Comparison of ENCODE assay signal across 18 cellular contexts in genomic region chr11:719214-720016, GRCh38. TPM values are rescaled to one million over a fixed set of nuclear protein-coding genes. Genes with fewer than 3 reads are reported as not detected.
A peak's percentile ranks its signal among the peaks of the same experiment; 100 is the strongest.
DNase-seq lines count a peak whose midpoint lies in the region; ATAC-seq and TF ChIP-seq lines count a peak whose summit lies in the region.
"Had no signal": no experiment of that assay in that cellular context is flagged by ENCODE, and none has a peak within 500 bp of the region (broad histone marks: within the 10 kb centered on the region; RNA-seq: fewer than 3 reads in every experiment).

No MANE protein-coding gene starts in this region.

- H3K27me3 Mint-ChIP-seq in CD8-positive, alpha-beta memory T cell, result peaks cover 14 to 34% of the 10 kb centered on the region in 2 donors
- H3K27me3 Mint-ChIP-seq in activated CD4-positive, alpha-beta memory T cell treated with anti-CD3 and anti-CD28 coated beads, Interleukin-2, amount 10 ng/mL, durations not matched to agents 7 days and 5 days, result peaks cover 35% of the 10 kb centered on the region
- peaks cover 4 to 46% (median 17%) of the 10 kb centered on the region in 3 donors for H3K27me3 Mint-ChIP-seq in naive B cell

- POLR2A ChIA-PET in CD8-positive, alpha-beta memory T cell (lab: Charles Lee), result no interaction called here
- POLR2A ChIA-PET in activated CD4-positive, alpha-beta memory T cell treated with anti-CD3 and anti-CD28 coated beads, Interleukin-2, amount 10 ng/mL, durations not matched to agents 7 days and 5 days (lab: Charles Lee), result interaction anchor here (0.9 kb wide), 1 partner anchor 212 kb away, joined by 3 read pairs; the partner anchor contains the start of gene RNH1
- POLR2A ChIA-PET in A673 (lab: Charles Lee; ENCODE audit: low non-redundant PET), result no interaction called here

- peaks cover 7 to 31% (median 11%) of the 10 kb centered on the region in 3 donors for H3K4me1 Mint-ChIP-seq in CD8-positive, alpha-beta memory T cell
- peaks cover 17% of the 10 kb centered on the region for H3K4me1 Mint-ChIP-seq in activated CD4-positive, alpha-beta memory T cell treated with anti-CD3 and anti-CD28 coated beads, Interleukin-2, amount 10 ng/mL, durations not matched to agents 7 days and 5 days
- peaks cover 13 to 22% (median 22%) of the 10 kb centered on the region in 3 donors for H3K4me1 Mint-ChIP-seq in naive B cell

- no peak for ATAC-seq in naive B cell (ENCODE audit: low read depth in 2 of 2)
- ATAC-seq: GM12878 had no signal

- no TSS peak for BruUV-seq in A673 (replicated peaks; lab: Mats Ljungman, UMichigan)

- peak overlapping the region in 6 of 7 donors; percentile 29 to 81 (median 46) for H3K4me3 Mint-ChIP-seq in CD8-positive, alpha-beta memory T cell
- H3K4me3 Mint-ChIP-seq in activated CD4-positive, alpha-beta memory T cell treated with anti-CD3 and anti-CD28 coated beads, Interleukin-2, amount 10 ng/mL, durations not matched to agents 7 days and 5 days, result peak overlapping the region; percentile 30
- peak overlapping the region in 7 of 8 donors; percentile 24 to 85 (median 65) for H3K4me3 Mint-ChIP-seq in naive B cell

- H3K27ac Mint-ChIP-seq in CD8-positive, alpha-beta memory T cell, result peak overlapping the region in 2 of 8 donors; percentile 47 to 64
- H3K27ac Mint-ChIP-seq in activated CD4-positive, alpha-beta memory T cell treated with anti-CD3 and anti-CD28 coated beads, Interleukin-2, amount 10 ng/mL, durations not matched to agents 7 days and 5 days, result no peak overlapping the region
- peak overlapping the region in 1 of 6 donors; percentile 30 for H3K27ac Mint-ChIP-seq in naive B cell

- H3K4me2 ChIP-seq in BLaER1, result peak overlapping the region; percentile 95
- H3K4me2 ChIP-seq: KMS-11 had no signal

- H4K20me1 ChIP-seq in BLaER1, result peaks cover 17% of the 10 kb centered on the region

- H3K9ac ChIP-seq in BLaER1, result no peak overlapping the region
- H3K9ac ChIP-seq: KMS-11 had no signal

- no peak for TF ChIP-seq CTCF in A673 (conservative IDR thresholded peaks at IDR 0.05; ENCODE audit: low read depth, low read length)

- peaks cover 0 to 6% (median 0%) of the 10 kb centered on the region in 5 donors for H3K9me3 Mint-ChIP-seq in CD8-positive, alpha-beta memory T cell
- no peaks in the 10 kb centered on the region for H3K9me3 Mint-ChIP-seq in activated CD4-positive, alpha-beta memory T cell treated with anti-CD3 and anti-CD28 coated beads, Interleukin-2, amount 10 ng/mL, durations not matched to agents 7 days and 5 days
- H3K9me3 Mint-ChIP-seq in naive B cell, result peaks cover 0 to 16% (median 5%) of the 10 kb centered on the region in 7 donors

- no peaks in the 10 kb centered on the region for H3K36me3 Mint-ChIP-seq in CD8-positive, alpha-beta memory T cell
- H3K36me3 Mint-ChIP-seq in activated CD4-positive, alpha-beta memory T cell treated with anti-CD3 and anti-CD28 coated beads, Interleukin-2, amount 10 ng/mL, durations not matched to agents 7 days and 5 days (ENCODE audit: low read depth), result no peaks in the 10 kb centered on the region
- peaks cover 0 to 10% of the 10 kb centered on the region in 2 donors for H3K36me3 Mint-ChIP-seq in naive B cell
- H3K36me3 Mint-ChIP-seq: CD4-positive, CD25-positive, alpha-beta regulatory T cell had no signal

- intact Hi-C loops in A673 (cut with micrococcal nuclease; ENCODE audit: unreplicated experiment), result loop anchor here (5.0 to 10.0 kb wide), 2 partner anchors 57 to 165 kb away; no protein-coding TSS in a partner anchor

- H3K27ac ChIP-seq in BLaER1, result no peak overlapping the region
- H3K27ac ChIP-seq in CD8-positive, alpha-beta memory T cell (ENCODE audit: low read depth, low read length), result no peak overlapping the region
- H3K27ac ChIP-seq in A673 (ENCODE audit: low read depth, low read length, poor library complexity, severe bottlenecking), result no peak overlapping the region
- H3K27ac ChIP-seq: ascending aorta, KMS-11, VCaP had no signal

- DNase-seq in CD8-positive, alpha-beta memory T cell, result no peak
- no peak for DNase-seq in activated CD4-positive, alpha-beta memory T cell treated with anti-CD3 and anti-CD28 coated beads, Interleukin-2, amount 10 ng/mL, durations not matched to agents 7 days and 5 days
- DNase-seq in naive B cell, result no peak
- no peak for DNase-seq in superior temporal gyrus (ENCODE audit: extremely low spot score)
- no peak for DNase-seq in H4 (ENCODE audit: low spot score)
- no peak for DNase-seq in A673 (ENCODE audit: low spot score)
- no peak for DNase-seq in C1 segment of cervical spinal cord (lab: John Stamatoyannopoulos, UW)
- DNase-seq: CD4-positive, CD25-positive, alpha-beta regulatory T cell; NCI-H1417 treated with DMSO at 0.1 percent for 48 hours; NCI-H446 treated with DMSO at 0.1 percent for 48 hours; OCI-M1; stimulated activated CD4-positive, alpha-beta T cell treated with anti-CD3 and anti-CD28 coated beads, Interleukin-12 subunit alpha, Interleukin-12 subunit beta, amount 100 ng/mL, for 4 hours; substantia nigra had no signal

- H3K9me3 ChIP-seq in BLaER1 (no peaks in the 10 kb centered on the region), A673 (ENCODE audit: low read depth, low read length, poor library complexity, severe bottlenecking) (no peaks in the 10 kb centered on the region)
- no peaks in the 10 kb centered on the region for H3K9me3 ChIP-seq in CD8-positive, alpha-beta memory T cell (ENCODE audit: low read length)
- H3K9me3 ChIP-seq: ascending aorta had no signal

- H3K4me3 ChIP-seq in BLaER1 (no peak overlapping the region), A673 (ENCODE audit: low read depth, low read length, poor library complexity, severe bottlenecking) (no peak overlapping the region)
- H3K4me3 ChIP-seq in CD8-positive, alpha-beta memory T cell (ENCODE audit: low read length), result no peak overlapping the region
- H3K4me3 ChIP-seq: ascending aorta, GM12878 had no signal

- peaks cover 44% of the 10 kb centered on the region for H3K27me3 ChIP-seq in BLaER1
- H3K27me3 ChIP-seq in CD8-positive, alpha-beta memory T cell (ENCODE audit: insufficient read depth, low read length, poor library complexity, severe bottlenecking), result peaks cover 19% of the 10 kb centered on the region
- H3K27me3 ChIP-seq in A673 (replicated peaks; ENCODE audit: insufficient read depth, low read depth, low read length, poor library complexity), result peaks cover 32% of the 10 kb centered on the region
- H3K27me3 ChIP-seq: ascending aorta had no signal

- H3K4me1 ChIP-seq in BLaER1 (peaks cover 35% of the 10 kb centered on the region), A673 (ENCODE audit: insufficient read depth, low read length, poor library complexity, severe bottlenecking) (no peaks in the 10 kb centered on the region)
- H3K4me1 ChIP-seq in CD8-positive, alpha-beta memory T cell (ENCODE audit: insufficient read depth, low read length), result peaks cover 21% of the 10 kb centered on the region
- H3K4me1 ChIP-seq: ascending aorta had no signal

- H3K36me3 ChIP-seq in BLaER1, result no peaks in the 10 kb centered on the region
- no peaks in the 10 kb centered on the region for H3K36me3 ChIP-seq in CD8-positive, alpha-beta memory T cell (ENCODE audit: insufficient read depth, low read length)
- H3K36me3 ChIP-seq in A673 (ENCODE audit: insufficient read depth, low read length, poor library complexity, severe bottlenecking), result no peaks in the 10 kb centered on the region

- CTCF ChIA-PET in CD8-positive, alpha-beta memory T cell (lab: Charles Lee), result interaction anchor here (1.0 to 1.4 kb wide), 4 partner anchors 8 to 165 kb away, joined by 3 to 5 read pairs (median 3); partner anchors contain the start of gene TMEM80
- CTCF ChIA-PET in activated CD4-positive, alpha-beta memory T cell treated with anti-CD3 and anti-CD28 coated beads, Interleukin-2, amount 10 ng/mL, durations not matched to agents 7 days and 5 days (lab: Charles Lee), result no interaction called here
- CTCF ChIA-PET in A673 (lab: Charles Lee), result interaction anchor here (0.6 kb wide), 1 partner anchor 482 kb away, joined by 3 read pairs; no protein-coding TSS in a partner anchor

RNA-seq across cellular contexts. Expression of gene EPS8L2, which starts 13.4 kb away (rescaled TPM):
- 1 to 10 TPM; 7.0 to 7.8 TPM for total RNA-seq in CD8-positive, alpha-beta memory T cell
- 22.9 TPM for polyA plus RNA-seq in CD8-positive, alpha-beta memory T cell
- total RNA-seq in activated CD4-positive, alpha-beta memory T cell treated with anti-CD3 and anti-CD28 coated beads, Interleukin-2, amount 10 ng/mL, durations not matched to agents 7 days and 5 days, result 10 to 100 TPM; 16.2 to 19.4 TPM
- polyA plus RNA-seq in naive B cell (ENCODE audit: low read depth in 6 of 6), result 1 to 10 TPM; 1.3 to 7.6 (median 3.3) TPM
- total RNA-seq in H4 (2014; rRNA removed; shearing (Covaris generic)), result 0.12 TPM in 1 of 2 replicates, not detected in the other
- 0.66 and 0.90 TPM in 2 replicates for total RNA-seq in A673 (2021)

RNA-seq across cellular contexts. Expression of gene TMEM80, which starts 23.8 kb away (rescaled TPM):
- 10 to 100 TPM; 10.3 to 13.4 TPM for total RNA-seq in CD8-positive, alpha-beta memory T cell
- 27.8 TPM for polyA plus RNA-seq in CD8-positive, alpha-beta memory T cell
- 10 to 100 TPM; 22.6 to 25.3 TPM for total RNA-seq in activated CD4-positive, alpha-beta memory T cell treated with anti-CD3 and anti-CD28 coated beads, Interleukin-2, amount 10 ng/mL, durations not matched to agents 7 days and 5 days
- polyA plus RNA-seq in naive B cell (ENCODE audit: low read depth in 6 of 6), result 10 to 100 TPM; 31.5 to 41.0 (median 36.6) TPM
- 15.8 and 16.4 TPM in 2 replicates for total RNA-seq in H4 (2014; rRNA removed; shearing (Covaris generic))
- total RNA-seq in A673 (2021), result 13.6 and 17.6 TPM in 2 replicates

RNA-seq across cellular contexts. Expression of gene DEAF1, which starts 24.4 kb away (rescaled TPM):
- total RNA-seq in CD8-positive, alpha-beta memory T cell, result 10 to 100 TPM; 52.1 to 54.6 TPM
- polyA plus RNA-seq in CD8-positive, alpha-beta memory T cell, result 36.3 TPM
- 10 to 100 TPM; 33.0 to 34.2 TPM for total RNA-seq in activated CD4-positive, alpha-beta memory T cell treated with anti-CD3 and anti-CD28 coated beads, Interleukin-2, amount 10 ng/mL, durations not matched to agents 7 days and 5 days
- 10 to 100 TPM; 16.7 to 39.8 (median 24.7) TPM for polyA plus RNA-seq in naive B cell (ENCODE audit: low read depth in 6 of 6)
- 24.9 and 29.9 TPM in 2 replicates for total RNA-seq in H4 (2014; rRNA removed; shearing (Covaris generic))
- total RNA-seq in A673 (2021), result 56.3 and 56.7 TPM in 2 replicates

RNA-seq across cellular contexts. Expression of gene TALDO1, which starts 27.8 kb away (rescaled TPM):
- total RNA-seq in CD8-positive, alpha-beta memory T cell, result 100 to 1,000 TPM; 245 to 246 TPM
- polyA plus RNA-seq in CD8-positive, alpha-beta memory T cell, result 184 TPM
- total RNA-seq in activated CD4-positive, alpha-beta memory T cell treated with anti-CD3 and anti-CD28 coated beads, Interleukin-2, amount 10 ng/mL, durations not matched to agents 7 days and 5 days, result 100 to 1,000 TPM; 215 to 224 TPM
- 100 to 1,000 TPM; 156 to 201 (median 164) TPM for polyA plus RNA-seq in naive B cell (ENCODE audit: low read depth in 6 of 6)
- total RNA-seq in H4 (2014; rRNA removed; shearing (Covaris generic)), result 600 and 603 TPM in 2 replicates
- 173 and 175 TPM in 2 replicates for total RNA-seq in A673 (2021)

RNA-seq across cellular contexts. Expression of gene GATD1, which starts 57.9 kb away (rescaled TPM):
- 10 to 100 TPM; 53.0 to 56.3 TPM for total RNA-seq in CD8-positive, alpha-beta memory T cell
- polyA plus RNA-seq in CD8-positive, alpha-beta memory T cell, result 12.9 TPM
- total RNA-seq in activated CD4-positive, alpha-beta memory T cell treated with anti-CD3 and anti-CD28 coated beads, Interleukin-2, amount 10 ng/mL, durations not matched to agents 7 days and 5 days, result 10 to 100 TPM; 48.6 to 52.9 TPM
- 10 to 100 TPM in 1 of 6 donors, 1 to 10 TPM in 4, not detected in 1; 4.5 to 14.1 (median 7.0) TPM for polyA plus RNA-seq in naive B cell (ENCODE audit: low read depth in 6 of 6)
- 15.5 and 24.8 TPM in 2 replicates for total RNA-seq in H4 (2014; rRNA removed; shearing (Covaris generic))
- total RNA-seq in A673 (2021), result 81.3 and 82.9 TPM in 2 replicates
